Comparison of ENCODE assay signal across 28 cellular contexts in genomic region chr16:15873737-15874136, GRCh38. TPM values are rescaled to one million over a fixed set of nuclear protein-coding genes. Genes with fewer than 3 reads are reported as not detected.
"Had no signal": no experiment of that assay in that cellular context is flagged by ENCODE, and none has a peak within 500 bp of the region (broad histone marks: within the 10 kb centered on the region; RNA-seq: fewer than 3 reads in every experiment).

No MANE protein-coding gene starts in this region.

- H3K4me3 Mint-ChIP-seq: activated CD4-positive, alpha-beta memory T cell treated with anti-CD3 and anti-CD28 coated beads for 36 hours; activated CD4-positive, alpha-beta T cell treated with anti-CD3 and anti-CD28 coated beads, Interleukin-2, amount 10 ng/mL, durations not matched to agents 24 days and 14 days; activated naive CD4-positive, alpha-beta T cell treated with anti-CD3 and anti-CD28 coated beads, Interleukin-2, amount 50 U/mL, for 24 hours; activated naive CD8-positive, alpha-beta T cell treated with anti-CD3 and anti-CD28 coated beads, Interleukin-2, amount 50 U/mL, for 24 hours; activated T-cell treated with anti-CD3 and anti-CD28 coated beads, Interleukin-2, amount 50 U/mL, for 4 hours; dendritic cell treated with granulocyte-macrophage colony-stimulating factor and Interleukin-4, amounts not matched to agents 40 ng/mL and 50 ng/mL, for 4 days; naive B cell; type B pancreatic cell had no signal

- H3K9me3 Mint-ChIP-seq: activated CD4-positive, alpha-beta memory T cell treated with anti-CD3 and anti-CD28 coated beads for 36 hours; activated CD4-positive, alpha-beta T cell treated with anti-CD3 and anti-CD28 coated beads, Interleukin-2, amount 10 ng/mL, durations not matched to agents 24 days and 14 days; activated naive CD4-positive, alpha-beta T cell treated with anti-CD3 and anti-CD28 coated beads, Interleukin-2, amount 50 U/mL, for 24 hours; activated naive CD8-positive, alpha-beta T cell treated with anti-CD3 and anti-CD28 coated beads, Interleukin-2, amount 50 U/mL, for 24 hours; activated T-cell treated with anti-CD3 and anti-CD28 coated beads, Interleukin-2, amount 50 U/mL, for 4 hours; activated T-helper 2 cell treated with anti-CD3 and anti-CD28 coated beads, Interferon-gamma antibody, Interleukin-2, Interleukin-4, amounts not matched to agents 10 μg/mL and 5 μg/mL and 100 μg/mL, durations not matched to agents 14 hours and 24 hours and 36 hours; dendritic cell treated with granulocyte-macrophage colony-stimulating factor and Interleukin-4, amounts not matched to agents 40 ng/mL and 50 ng/mL, for 4 days; naive B cell; type B pancreatic cell had no signal

- H3K9me3 ChIP-seq: left ventricle myocardium inferior, spleen, thoracic aorta, uterus had no signal

- H3K36me3 ChIP-seq: uterus had no signal

- H3K27ac Mint-ChIP-seq: activated CD4-positive, alpha-beta memory T cell treated with anti-CD3 and anti-CD28 coated beads for 36 hours; activated CD4-positive, alpha-beta T cell treated with anti-CD3 and anti-CD28 coated beads, Interleukin-2, amount 10 ng/mL, durations not matched to agents 24 days and 14 days; activated naive CD4-positive, alpha-beta T cell treated with anti-CD3 and anti-CD28 coated beads, Interleukin-2, amount 50 U/mL, for 24 hours; activated naive CD8-positive, alpha-beta T cell treated with anti-CD3 and anti-CD28 coated beads, Interleukin-2, amount 50 U/mL, for 24 hours; activated T-helper 2 cell treated with anti-CD3 and anti-CD28 coated beads, Interferon-gamma antibody, Interleukin-2, Interleukin-4, amounts not matched to agents 10 μg/mL and 5 μg/mL and 100 μg/mL, durations not matched to agents 14 hours and 24 hours and 36 hours; type B pancreatic cell had no signal

- H3K79me2 ChIP-seq: hepatocyte had no signal

- DNase-seq: activated CD4-positive, alpha-beta memory T cell treated with anti-CD3 and anti-CD28 coated beads for 36 hours; activated CD4-positive, alpha-beta T cell treated with anti-CD3 and anti-CD28 coated beads, Interleukin-2, amount 10 ng/mL, durations not matched to agents 24 days and 14 days; activated naive CD8-positive, alpha-beta T cell treated with anti-CD3 and anti-CD28 coated beads, Interleukin-2, amount 50 U/mL, for 24 hours; activated T-cell treated with anti-CD3 and anti-CD28 coated beads, Interleukin-2, amount 50 U/mL, for 4 hours; amygdala; caudate nucleus; islet precursor cell; left ventricle myocardium inferior; naive B cell; nucleus accumbens; right cardiac atrium; spleen; stimulated activated naive CD4-positive, alpha-beta T cell treated with Interleukin-2 at 50 U/mL for 16 hours; uterus; WERI-Rb-1 had no signal

- H3K27ac ChIP-seq: hepatocyte, parathyroid adenoma, thoracic aorta, WERI-Rb-1 had no signal

- H3K9ac ChIP-seq: parathyroid adenoma had no signal

- H3K4me1 ChIP-seq: parathyroid adenoma, uterus had no signal

- H3K27me3 ChIP-seq: hepatocyte, spleen, uterus had no signal

- H3K27me3 Mint-ChIP-seq: activated CD4-positive, alpha-beta memory T cell treated with anti-CD3 and anti-CD28 coated beads for 36 hours; activated CD4-positive, alpha-beta T cell treated with anti-CD3 and anti-CD28 coated beads, Interleukin-2, amount 10 ng/mL, durations not matched to agents 24 days and 14 days; activated naive CD4-positive, alpha-beta T cell treated with anti-CD3 and anti-CD28 coated beads, Interleukin-2, amount 50 U/mL, for 24 hours; activated naive CD8-positive, alpha-beta T cell treated with anti-CD3 and anti-CD28 coated beads, Interleukin-2, amount 50 U/mL, for 24 hours; dendritic cell treated with granulocyte-macrophage colony-stimulating factor and Interleukin-4, amounts not matched to agents 40 ng/mL and 50 ng/mL, for 4 days; naive B cell; type B pancreatic cell had no signal

- H2AFZ ChIP-seq: hepatocyte, parathyroid adenoma had no signal

- H3K4me3 ChIP-seq: hepatocyte, left ventricle myocardium inferior, spleen, thoracic aorta, uterus had no signal

- ATAC-seq: activated CD4-positive, CD25-positive, alpha-beta regulatory T cell treated with anti-CD3 and anti-CD28 coated beads, Interleukin-2, amount 50 U/mL, for 24 hours; activated naive CD8-positive, alpha-beta T cell treated with anti-CD3 and anti-CD28 coated beads, Interleukin-2, amount 50 U/mL, for 24 hours; activated T-cell treated with anti-CD3 and anti-CD28 coated beads, Interleukin-2, amount 50 U/mL, for 4 hours; right cardiac atrium had no signal

- H3K4me2 ChIP-seq: hepatocyte had no signal

RNA-seq across cellular contexts. Expression of gene MYH11, which starts 16.9 kb away (rescaled TPM):
- total RNA-seq: activated CD4-positive, alpha-beta T cell treated with anti-CD3 and anti-CD28 coated beads, Interleukin-2, amount 10 ng/mL, durations not matched to agents 24 days and 14 days; activated CD8-positive, alpha-beta memory T cell treated with anti-CD3 and anti-CD28 coated beads for 36 hours; activated T-helper 2 cell treated with anti-CD3 and anti-CD28 coated beads, Interferon-gamma antibody, Interleukin-2, Interleukin-4, amounts not matched to agents 10 μg/mL and 5 μg/mL and 100 μg/mL, durations not matched to agents 14 hours and 24 hours and 36 hours; lung microvascular endothelial cell; pulmonary artery endothelial cell; T-helper 1 cell treated with Interleukin-12 subunit alpha and Interleukin-12 subunit beta and Interleukin-4 antibody, amounts not matched to agents 30 ng/mL and 1 ng/mL, for 36 hours had no signal
- polyA plus RNA-seq: neural cell had no signal
